In the genomic region with DNA sequence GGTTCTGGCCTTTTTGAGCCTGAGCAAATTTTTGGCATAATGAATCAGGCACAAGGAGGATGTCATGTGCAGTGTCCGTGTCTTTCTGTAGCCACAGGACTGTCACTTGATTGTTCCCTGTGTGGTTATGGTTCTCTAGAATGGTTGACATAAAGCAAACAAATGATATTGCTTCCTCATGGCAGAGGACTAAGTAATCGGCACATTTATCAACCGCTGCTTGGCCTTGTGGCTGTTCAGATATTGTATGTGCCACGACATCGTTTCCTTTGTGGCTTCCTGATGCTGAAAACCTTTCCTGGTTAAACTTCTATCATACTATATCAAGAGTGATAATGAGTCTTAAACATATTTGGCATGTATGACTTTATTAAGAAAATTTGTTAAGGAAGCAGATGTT, we compare ENCODE assay signal across 16 cellular contexts.
DNase-seq lines count a peak whose midpoint lies in the region; ATAC-seq, FAIRE-seq and TF ChIP-seq lines count a peak whose summit lies in the region.
"Had no signal": no experiment of that assay in that cellular context is flagged by ENCODE, and none has a peak within 500 bp of the region (broad histone marks: within the 10 kb centered on the region; RNA-seq: fewer than 3 reads in every experiment).

No MANE protein-coding gene starts in this region.

- FAIRE-seq in bronchial epithelial cell (lab: Jason Lieb, UNC), result peak; percentile 75
- FAIRE-seq: D721Med had no signal

- intact Hi-C loops in left ventricle myocardium inferior (cut with micrococcal nuclease), result no loop called here

- H3K27me3 ChIP-seq in cardiac muscle cell (no peaks in the 10 kb centered on the region), left ventricle myocardium inferior (ENCODE audit: low read depth) (no peaks in the 10 kb centered on the region), bronchial epithelial cell (ENCODE audit: control insufficient read depth, insufficient read depth, low read length) (no peaks in the 10 kb centered on the region), thoracic aorta (replicated peaks; ENCODE audit: insufficient read depth) (no peaks in the 10 kb centered on the region)
- H3K27me3 ChIP-seq: foreskin keratinocyte had no signal

- no peaks in the 10 kb centered on the region for H3K9me3 ChIP-seq in cardiac muscle cell (ENCODE audit: low read depth)
- H3K9me3 ChIP-seq in left ventricle myocardium inferior (replicated peaks), result peaks cover 7% of the 10 kb centered on the region
- H3K9me3 ChIP-seq in thoracic aorta, result no peaks in the 10 kb centered on the region

- H3K4me3 ChIP-seq in cardiac muscle cell (no peak overlapping the region), left ventricle myocardium inferior (no peak overlapping the region), bronchial epithelial cell (ENCODE audit: low read depth, low read length) (no peak overlapping the region), thoracic aorta (no peak overlapping the region)

- DNase-seq in cardiac muscle cell (ENCODE audit: low read depth in 1 of 2, low spot score in 1 of 2), result no peak
- DNase-seq in left ventricle myocardium inferior, result no peak
- peak; percentile 18 for DNase-seq in MV-4-11 (lab: John Stamatoyannopoulos, UW)
- DNase-seq in bronchial epithelial cell (ENCODE audit: low read depth), result no peak
- no peak for DNase-seq in thoracic aorta (ENCODE audit: low spot score)
- no peak for DNase-seq in NCI-H1417 (lab: John Stamatoyannopoulos, UW)
- no peak for DNase-seq in NCI-H446 treated with DMSO at 0.1 percent for 48 hours (lab: John Stamatoyannopoulos, UW)
- DNase-seq: activated naive CD4-positive, alpha-beta T cell treated with anti-CD3 and anti-CD28 coated beads, Interleukin-2, amount 10 ng/mL, durations not matched to agents 7 days and 5 days; effector memory CD8-positive, alpha-beta T cell; foreskin keratinocyte; mammary epithelial cell; NCI-H2081; NCI-H82 had no signal

- ATAC-seq in thoracic aorta (ENCODE audit: insufficient number of reproducible peaks, low FRiP score, low read depth), result no peak
- ATAC-seq in GM21529 (IDR thresholded peaks at IDR 0.05; ENCODE audit: unreplicated experiment), result no peak
- ATAC-seq: effector memory CD8-positive, alpha-beta T cell; foreskin keratinocyte; stimulated activated effector memory CD8-positive, alpha-beta T cell treated with anti-CD3 and anti-CD28 coated beads, Interleukin-12 subunit alpha, Interleukin-12 subunit beta, amount 100 ng/mL, for 72 hours had no signal

- H3K4me1 ChIP-seq in cardiac muscle cell (ENCODE audit: low read depth), result peaks cover 32% of the 10 kb centered on the region
- H3K4me1 ChIP-seq in left ventricle myocardium inferior, result peaks cover 14% of the 10 kb centered on the region
- peaks cover 0 to 15% of the 10 kb centered on the region in 2 donors for H3K4me1 ChIP-seq in thoracic aorta (ENCODE audit: control insufficient read depth in 1 of 2, low read depth in 2 of 2)
- H3K4me1 ChIP-seq: foreskin keratinocyte had no signal

- H3K36me3 ChIP-seq in cardiac muscle cell (no peaks in the 10 kb centered on the region), left ventricle myocardium inferior (no peaks in the 10 kb centered on the region), bronchial epithelial cell (ENCODE audit: control insufficient read depth, insufficient read depth, low read length) (no peaks in the 10 kb centered on the region), thoracic aorta (no peaks in the 10 kb centered on the region)

- H3K27ac ChIP-seq in cardiac muscle cell, result peak overlapping the region; percentile 96
- H3K27ac ChIP-seq in left ventricle myocardium inferior (replicated peaks), result no peak overlapping the region
- peak overlapping the region; percentile 0 to 2 for H3K27ac ChIP-seq in thoracic aorta
- H3K27ac ChIP-seq: foreskin keratinocyte had no signal

- TF ChIP-seq CTCF in cardiac muscle cell (IDR thresholded peaks at IDR 0.05; ENCODE audit: low read depth, low read length), result no peak
- TF ChIP-seq CTCF in left ventricle myocardium inferior (IDR thresholded peaks at IDR 0.05; ENCODE audit: borderline replicate concordance), result no peak
- TF ChIP-seq CTCF in bronchial epithelial cell (IDR thresholded peaks at IDR 0.05; ENCODE audit: insufficient read depth, low read length, severe bottlenecking), result no peak
- no peak for TF ChIP-seq CTCF in thoracic aorta (IDR thresholded peaks at IDR 0.05)
